In the genomic region with DNA sequence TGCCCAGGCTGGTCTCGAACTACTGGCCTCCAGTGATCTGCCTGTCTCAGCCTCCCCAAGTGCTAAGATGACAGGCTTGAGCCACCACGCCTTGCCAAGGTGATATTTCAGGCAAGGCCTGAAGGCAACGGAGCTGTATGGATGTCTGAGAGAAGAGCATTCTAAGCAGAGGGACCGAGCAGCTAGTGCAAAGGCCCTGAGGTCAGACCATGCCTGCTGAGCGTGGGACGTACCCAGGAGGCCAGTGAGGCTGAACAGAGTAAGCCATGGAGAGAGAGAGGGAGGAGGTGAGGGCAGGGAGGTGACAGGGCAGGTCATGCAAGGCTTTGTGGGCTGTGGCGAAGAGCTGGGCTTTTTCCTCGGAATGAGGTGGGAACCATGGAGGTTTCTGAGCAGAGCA, we compare ENCODE assay signal across 1 cellular context.
TF ChIP-seq lines count a peak whose summit lies in the region.

No MANE protein-coding gene starts in this region.

TF ChIP-seq in HepG2, 621 proteins besides CTCF, POLR2A, EP300 and RAD21:
- no peak for TF ChIP-seq SMARCC2 (IDR thresholded peaks at IDR 0.05)
- TF ChIP-seq NR2F2 (IDR thresholded peaks at IDR 0.05; ENCODE audit: borderline replicate concordance, low read depth), result no peak
- no peak for TF ChIP-seq CENPX (CRISPR knock-in tag; IDR thresholded peaks at IDR 0.05)
- TF ChIP-seq ZMYM3 (CRISPR knock-in tag; IDR thresholded peaks at IDR 0.05), result peak; percentile 61; the same call in 1 of the 2 replicates
TF ChIP-seq in HepG2: peak in this region for 1.
